In genomic region chr15:77634266-77634962, GRCh38 we compare ENCODE assay signal across 1 cellular context.
A peak's percentile ranks its signal among the peaks of the same experiment; 100 is the strongest.
TF ChIP-seq lines count a peak whose summit lies in the region.

No MANE protein-coding gene starts in this region.

TF ChIP-seq in GM12878, 131 proteins besides CTCF, POLR2A, EP300 and RAD21 (continued from another document):
- TF ChIP-seq SP1 (IDR thresholded peaks at IDR 0.05; ENCODE audit: low read depth, low read length) (no peak), SPI1 (IDR thresholded peaks at IDR 0.05; ENCODE audit: borderline replicate concordance, insufficient read depth, low read depth, low read length) (peak; percentile 56; the same call in 1 of the 2 replicates), ZBTB11 (CRISPR knock-in tag; IDR thresholded peaks at IDR 0.05) (no peak), ZSCAN29 (IDR thresholded peaks at IDR 0.05) (no peak), SMC3 (IDR thresholded peaks at IDR 0.05; ENCODE audit: borderline replicate concordance, low read length) (peak; percentile 21; the same call in 1 of the 2 replicates), PAX8 (IDR thresholded peaks at IDR 0.05) (no peak)
